Comparison of ENCODE assay signal across 15 cellular contexts in genomic region chr11:69009441-69010211, GRCh38. TPM values are rescaled to one million over a fixed set of nuclear protein-coding genes. Genes with fewer than 3 reads are reported as not detected.
DNase-seq lines count a peak whose midpoint lies in the region; ATAC-seq, FAIRE-seq and TF ChIP-seq lines count a peak whose summit lies in the region.
"Had no signal": no experiment of that assay in that cellular context is flagged by ENCODE, and none has a peak within 500 bp of the region (broad histone marks: within the 10 kb centered on the region; RNA-seq: fewer than 3 reads in every experiment).

No MANE protein-coding gene starts in this region.

- peak in 1 of 2 experiments; percentile 43 for DNase-seq in Caco-2
- peak; percentile 98 to 99 for DNase-seq in SJSA1 (ENCODE audit: low read depth in 1 of 2, low spot score in 2 of 2)
- no peak for DNase-seq in keratinocyte (ENCODE audit: low read depth, low spot score)
- DNase-seq in gastrocnemius medialis = no peak
- DNase-seq in medulla oblongata (ENCODE audit: extremely low spot score) = no peak
- DNase-seq in NCI-H1436 (lab: John Stamatoyannopoulos, UW) = no peak
- no peak for DNase-seq in stimulated activated CD4-positive, alpha-beta T cell treated with anti-CD3 and anti-CD28 coated beads, Interleukin-1b, Interleukin-23, amount 100 ng/mL, for 48 hours
- DNase-seq: natural killer cell; NCI-H1694 treated with DMSO at 0.1 percent for 48 hours; stimulated activated CD4-positive, alpha-beta T cell treated with anti-CD3 and anti-CD28 coated beads, Interleukin-2, amount 100 ng/mL, for 24 hours; stimulated activated naive CD4-positive, alpha-beta T cell treated with Interleukin-2 at 50 U/mL for 16 hours had no signal

- no TSS peak for BruUV-seq in Caco-2 (replicated peaks; lab: Mats Ljungman, UMichigan)

- no peak overlapping the region for H3K4me3 Mint-ChIP-seq in Caco-2 (ENCODE audit: unreplicated experiment)
- H3K4me3 Mint-ChIP-seq: natural killer cell had no signal

- in situ Hi-C loops in gastrocnemius medialis (cut with MboI; ENCODE audit: low sequenced_read_pairs in 4 of 4) = no loop called here

- no peaks in the 10 kb centered on the region for H3K27me3 ChIP-seq in Caco-2 (replicated peaks; ENCODE audit: control insufficient read depth, insufficient read depth, low read length)
- H3K27me3 ChIP-seq in SJSA1 (replicated peaks) = no peaks in the 10 kb centered on the region
- H3K27me3 ChIP-seq in keratinocyte (ENCODE audit: control insufficient read depth, extremely low read depth, insufficient read depth, low read length) = peaks cover 21% of the 10 kb centered on the region
- peaks cover 30 to 54% (median 36%) of the 10 kb centered on the region in 3 donors for H3K27me3 ChIP-seq in gastrocnemius medialis

- POLR2A ChIA-PET in Caco-2 (lab: Charles Lee) = no interaction called here

- FAIRE-seq in keratinocyte (lab: Jason Lieb, UNC) = no peak

- H3K27me3 Mint-ChIP-seq in Caco-2 (ENCODE audit: insufficient read depth, unreplicated experiment) = no peaks in the 10 kb centered on the region

- H3K36me3 Mint-ChIP-seq in Caco-2 (ENCODE audit: insufficient read depth, unreplicated experiment) = no peaks in the 10 kb centered on the region
- H3K36me3 Mint-ChIP-seq: natural killer cell had no signal

- H3K4me1 ChIP-seq in Caco-2 = peaks cover 51% of the 10 kb centered on the region
- peaks cover 80% of the 10 kb centered on the region for H3K4me1 ChIP-seq in SJSA1 (replicated peaks)
- H3K4me1 ChIP-seq in keratinocyte (ENCODE audit: control insufficient read depth, extremely low read depth, insufficient read depth, low read length) = peaks cover 33% of the 10 kb centered on the region
- H3K4me1 ChIP-seq in gastrocnemius medialis = no peaks in the 10 kb centered on the region

- H3K9ac ChIP-seq in keratinocyte (ENCODE audit: control insufficient read depth, extremely low read depth, insufficient read depth, low read length) = peak overlapping the region; percentile 67
- H3K9ac ChIP-seq: BLaER1 had no signal

- CTCF ChIA-PET in Caco-2 (lab: Charles Lee) = interaction anchor here (0.5 kb wide), 1 partner anchor 998 kb away, joined by 3 read pairs; no protein-coding TSS in a partner anchor

- TF ChIP-seq POLR2A in gastrocnemius medialis (IDR thresholded peaks at IDR 0.05) = no peak

- H3K4me3 ChIP-seq in Caco-2 (ENCODE audit: low read depth, low read length) (no peak overlapping the region), SJSA1 (peak overlapping the region; percentile 1; the same call in 1 of the 2 replicates), keratinocyte (ENCODE audit: control insufficient read depth in 2 of 3, extremely low read depth in 1 of 3, insufficient read depth in 2 of 3, low read depth in 1 of 3, low read length in 3 of 3) (no peak overlapping the region), gastrocnemius medialis (no peak overlapping the region)
- H3K4me3 ChIP-seq: BLaER1, body of pancreas had no signal

- no peaks in the 10 kb centered on the region for H4K20me1 ChIP-seq in keratinocyte (ENCODE audit: control insufficient read depth, extremely low read depth, insufficient read depth, low read length)

- no peak overlapping the region for H2AFZ ChIP-seq in keratinocyte (ENCODE audit: control insufficient read depth, low read length)

- ATAC-seq in gastrocnemius medialis = no peak
- ATAC-seq in GM18511 (IDR thresholded peaks at IDR 0.05; ENCODE audit: unreplicated experiment) = no peak
- ATAC-seq: natural killer cell had no signal

- dilution Hi-C loops in keratinocyte (cut with MboI; ENCODE audit: extremely low pct_ligation_motif_present, low sequenced_read_pairs) = no loop called here

- intact Hi-C loops in Caco-2 (cut with micrococcal nuclease; ENCODE audit: unreplicated experiment) (no loop called here), gastrocnemius medialis (cut with DNase I; ENCODE audit: low total_unique reads) (no loop called here)

- H3K79me2 ChIP-seq in keratinocyte (ENCODE audit: control insufficient read depth, insufficient read depth, low read length) = no peaks in the 10 kb centered on the region

- peak overlapping the region; percentile 68 for H3K4me2 ChIP-seq in keratinocyte (ENCODE audit: control insufficient read depth, extremely low read depth, insufficient read depth, low read depth, low read length)

- H3K27ac ChIP-seq in SJSA1 (peak overlapping the region; percentile 97), keratinocyte (ENCODE audit: control insufficient read depth, insufficient read depth, low read length) (peak overlapping the region; percentile 62), gastrocnemius medialis (peak overlapping the region in 3 of 4 donors; percentile 33 to 61 (median 47))
- H3K27ac ChIP-seq: BLaER1 had no signal

- H3K36me3 ChIP-seq in Caco-2 (ENCODE audit: control insufficient read depth, insufficient read depth, low read length) (no peaks in the 10 kb centered on the region), SJSA1 (peaks cover 30% of the 10 kb centered on the region), keratinocyte (ENCODE audit: control insufficient read depth in 2 of 2, extremely low read depth in 1 of 2, insufficient read depth in 2 of 2, low read length in 2 of 2) (no peaks in the 10 kb centered on the region), gastrocnemius medialis (no peaks in the 10 kb centered on the region)
- H3K36me3 ChIP-seq: BLaER1 had no signal

- peak overlapping the region; percentile 82 for H3K27ac Mint-ChIP-seq in Caco-2 (ENCODE audit: unreplicated experiment)
- H3K27ac Mint-ChIP-seq: natural killer cell had no signal

- no peaks in the 10 kb centered on the region for H3K9me3 Mint-ChIP-seq in Caco-2 (ENCODE audit: unreplicated experiment)
- H3K9me3 Mint-ChIP-seq: natural killer cell had no signal

- H3K4me1 Mint-ChIP-seq in Caco-2 (ENCODE audit: low read depth, unreplicated experiment) = peaks cover 40% of the 10 kb centered on the region

- peaks cover 4% of the 10 kb centered on the region for H3K9me1 ChIP-seq in keratinocyte (ENCODE audit: control insufficient read depth, extremely low read depth, insufficient read depth, low read length)

- TF ChIP-seq CTCF in Caco-2 (IDR thresholded peaks at IDR 0.05; ENCODE audit: insufficient read depth in 1 of 2, low read depth in 1 of 2, low read length in 1 of 2, severe bottlenecking in 1 of 2, unreplicated experiment in 1 of 2) = no peak
- TF ChIP-seq CTCF in keratinocyte (optimal IDR thresholded peaks at IDR 0.05 in 1 of 3, IDR thresholded peaks at IDR 0.05 in 1 of 3, conservative IDR thresholded peaks at IDR 0.05 in 1 of 3; ENCODE audit: extremely low read depth in 1 of 3, insufficient read depth in 2 of 3, low read length in 3 of 3) = peak in 1 of 3 experiments; percentile 7
- no peak for TF ChIP-seq CTCF in gastrocnemius medialis (IDR thresholded peaks at IDR 0.05 in 4 of 5, conservative IDR thresholded peaks at IDR 0.05 in 1 of 5)

- H3K9me3 ChIP-seq in Caco-2 (no peaks in the 10 kb centered on the region), SJSA1 (replicated peaks) (no peaks in the 10 kb centered on the region), keratinocyte (ENCODE audit: control insufficient read depth, low read depth, low read length) (no peaks in the 10 kb centered on the region), gastrocnemius medialis (no peaks in the 10 kb centered on the region)
- H3K9me3 ChIP-seq: BLaER1, body of pancreas had no signal

RNA-seq across cellular contexts. Expression of gene MRGPRF, which starts 3.4 kb away (rescaled TPM):
- total RNA-seq in Caco-2 (2022) = 0.14 TPM in 1 of 2 replicates, not detected in the other
- total RNA-seq in SJSA1 (2014; rRNA removed; shearing (Covaris generic)) = 25.8 and 27.4 TPM in 2 replicates
- 0.02 to 0.04 TPM in 2 of 3 replicates, not detected in the other for polyA plus RNA-seq in keratinocyte
- not detected for polyA plus RNA-seq in keratinocyte (2011; ENCODE audit: low read depth)
- 0.02 and 0.03 TPM in 2 replicates for polyA plus RNA-seq in keratinocyte (2011; cell fraction: cytosol; rRNA removed)
- 0.04 and 0.05 TPM in 2 replicates for polyA plus RNA-seq in keratinocyte (2011; cell fraction: nucleus; rRNA removed)
- polyA plus RNA-seq in keratinocyte (2012; ENCODE audit: low replicate concordance) = not detected in 2 replicates
- polyA minus RNA-seq in keratinocyte = 0.30 TPM in 1 of 3 replicates, not detected in the others
- polyA minus RNA-seq in keratinocyte (2011; cell fraction: cytosol; rRNA and poly(A)+ RNA removed) = not detected
- not detected in 2 replicates for polyA minus RNA-seq in keratinocyte (2011; cell fraction: nucleus; rRNA and poly(A)+ RNA removed)
- total RNA-seq in gastrocnemius medialis = 1 to 10 TPM; 1.8 to 6.7 (median 4.7) TPM
- total RNA-seq: endothelial cell of umbilical vein, natural killer cell had no signal
- polyA plus RNA-seq: endothelial cell of umbilical vein had no signal

RNA-seq across cellular contexts. Expression of gene MRGPRD, which starts 28.8 kb away (rescaled TPM):
- total RNA-seq in Caco-2 (2022) (not detected in 2 replicates), gastrocnemius medialis (not detected)
- not detected in 2 replicates for total RNA-seq in SJSA1 (2014; rRNA removed; shearing (Covaris generic))
- polyA plus RNA-seq in keratinocyte = not detected in 3 replicates
- polyA plus RNA-seq in keratinocyte (2011; ENCODE audit: low read depth) = not detected
- polyA plus RNA-seq in keratinocyte (2011; cell fraction: cytosol; rRNA removed) = not detected in 2 replicates
- not detected in 2 replicates for polyA plus RNA-seq in keratinocyte (2011; cell fraction: nucleus; rRNA removed)
- polyA plus RNA-seq in keratinocyte (2012; ENCODE audit: low replicate concordance) = not detected in 2 replicates
- polyA minus RNA-seq in keratinocyte = not detected in 3 replicates
- polyA minus RNA-seq in keratinocyte (2011; cell fraction: cytosol; rRNA and poly(A)+ RNA removed) = not detected
- not detected in 2 replicates for polyA minus RNA-seq in keratinocyte (2011; cell fraction: nucleus; rRNA and poly(A)+ RNA removed)
- total RNA-seq: body of pancreas, endothelial cell of umbilical vein, natural killer cell had no signal
- polyA plus RNA-seq: endothelial cell of umbilical vein had no signal

RNA-seq across cellular contexts. Expression of gene TPCN2, which starts 39.1 kb away (rescaled TPM):
- total RNA-seq in Caco-2 (2022) = 59.5 and 63.6 TPM in 2 replicates
- 21.7 and 24.1 TPM in 2 replicates for total RNA-seq in SJSA1 (2014; rRNA removed; shearing (Covaris generic))
- 7.7 to 12.0 TPM (median 10.0 TPM) in 3 replicates for polyA plus RNA-seq in keratinocyte
- polyA plus RNA-seq in keratinocyte (2011; ENCODE audit: low read depth) = 1.6 TPM
- 3.9 and 5.0 TPM in 2 replicates for polyA plus RNA-seq in keratinocyte (2011; cell fraction: cytosol; rRNA removed)
- polyA plus RNA-seq in keratinocyte (2011; cell fraction: nucleus; rRNA removed) = 33.4 and 36.4 TPM in 2 replicates
- polyA plus RNA-seq in keratinocyte (2012; ENCODE audit: low replicate concordance) = 4.0 and 9.5 TPM in 2 replicates
- 8.8 to 21.3 TPM (median 15.6 TPM) in 3 replicates for polyA minus RNA-seq in keratinocyte
- 7.3 TPM for polyA minus RNA-seq in keratinocyte (2011; cell fraction: cytosol; rRNA and poly(A)+ RNA removed)
- polyA minus RNA-seq in keratinocyte (2011; cell fraction: nucleus; rRNA and poly(A)+ RNA removed) = 26.0 and 29.0 TPM in 2 replicates
- 1 to 10 TPM; 1.4 to 4.1 (median 3.3) TPM for total RNA-seq in gastrocnemius medialis

Comparison
In these comparisons a context has a peak if more than half of its experiments do, and no peak if none do; other contexts are left out.
1. DNase-seq: peak in SJSA1 (2 of 2); none in keratinocyte (single experiment), gastrocnemius medialis (0 of 2), medulla oblongata (single experiment), NCI-H1436 (single experiment) and stimulated activated CD4-positive, alpha-beta T cell treated with anti-CD3 and anti-CD28 coated beads, Interleukin-1b, Interleukin-23, amount 100 ng/mL, for 48 hours (single experiment).
2. H3K27ac ChIP-seq: peak in every context shown above with its lines; median percentile 97 in SJSA1; 62 in keratinocyte; 47 in gastrocnemius medialis.